ENCODE assay signal across 26 cellular contexts in the genomic region with DNA sequence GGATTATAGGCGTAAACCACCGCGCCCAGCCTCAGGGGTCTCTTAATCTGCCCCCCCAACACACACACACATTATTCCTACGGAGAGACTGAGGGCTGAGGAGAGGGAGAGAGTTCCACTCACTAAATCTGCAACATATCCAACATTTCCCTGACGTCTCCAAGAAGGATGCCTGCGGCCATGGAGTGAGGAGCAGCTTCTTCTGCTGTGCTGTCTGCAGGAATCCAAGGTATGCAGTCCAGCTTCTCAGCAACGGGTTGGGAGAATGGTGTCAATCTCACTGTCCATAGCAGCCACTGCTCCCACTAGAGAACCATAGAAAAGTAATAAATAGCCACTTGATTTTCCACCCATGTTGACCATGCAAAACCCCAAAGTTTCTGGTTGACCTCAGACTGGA. TPM values are rescaled to one million over a fixed set of nuclear protein-coding genes. Genes with fewer than 3 reads are reported as not detected.
"Had no signal": no experiment of that assay in that cellular context is flagged by ENCODE, and none has a peak within 500 bp of the region (broad histone marks: within the 10 kb centered on the region; RNA-seq: fewer than 3 reads in every experiment).

No MANE protein-coding gene starts in this region.

- FAIRE-seq: TTC549 had no signal

- DNase-seq: activated B cell treated with CpG ODN at 0.5 μM for 24 hours; activated CD4-positive, alpha-beta T cell treated with anti-CD3 and anti-CD28 coated beads for 48 hours; activated CD8-positive, alpha-beta T cell treated with anti-CD3 and anti-CD28 coated beads for 36 hours; activated gamma-delta T cell; activated T-cell treated with anti-CD3 and anti-CD28 coated beads, Interleukin-2, amount 50 U/mL, for 72 hours; amygdala; cerebellar nuclear complex; effector memory CD4-positive, alpha-beta T cell; foreskin melanocyte; head of caudate nucleus; immature natural killer cell; left cardiac atrium; lower lobe of right lung; naive B cell; nucleus accumbens; stimulated activated CD4-positive, alpha-beta T cell treated with anti-CD3 and anti-CD28 coated beads, Interleukin-15, amount 100 ng/mL, for 24 hours; stimulated activated CD4-positive, alpha-beta T cell treated with anti-CD3 and anti-CD28 coated beads, Interleukin-4, amount 100 ng/mL, for 1 hour; stimulated activated naive CD4-positive, alpha-beta T cell; substantia nigra had no signal

- H3K9me3 Mint-ChIP-seq: activated B cell treated with CpG ODN at 0.5 μM for 24 hours; activated CD8-positive, alpha-beta T cell treated with anti-CD3 and anti-CD28 coated beads for 36 hours; activated T-cell treated with anti-CD3 and anti-CD28 coated beads, Interleukin-2, amount 50 U/mL, for 72 hours; dendritic cell treated with granulocyte-macrophage colony-stimulating factor and Interleukin-4, amounts not matched to agents 40 ng/mL and 50 ng/mL, for 4 days had no signal

- H3K4me3 Mint-ChIP-seq: activated B cell treated with CpG ODN at 0.5 μM for 24 hours; activated CD8-positive, alpha-beta T cell treated with anti-CD3 and anti-CD28 coated beads for 36 hours; activated naive CD8-positive, alpha-beta T cell; activated T-cell treated with anti-CD3 and anti-CD28 coated beads, Interleukin-2, amount 50 U/mL, for 72 hours; dendritic cell treated with granulocyte-macrophage colony-stimulating factor and Interleukin-4, amounts not matched to agents 40 ng/mL and 50 ng/mL, for 4 days; immature natural killer cell had no signal

- H3K36me3 Mint-ChIP-seq: activated naive CD8-positive, alpha-beta T cell had no signal

- H3K27me3 Mint-ChIP-seq: activated naive CD8-positive, alpha-beta T cell had no signal

- ATAC-seq: activated CD8-positive, alpha-beta T cell treated with anti-CD3 and anti-CD28 coated beads for 36 hours; activated T-cell treated with anti-CD3 and anti-CD28 coated beads, Interleukin-2, amount 50 U/mL, for 72 hours; left cardiac atrium; lower lobe of right lung had no signal

- H3K27ac Mint-ChIP-seq: activated B cell treated with CpG ODN at 0.5 μM for 24 hours; activated CD8-positive, alpha-beta T cell treated with anti-CD3 and anti-CD28 coated beads for 36 hours; activated naive CD8-positive, alpha-beta T cell; activated T-cell treated with anti-CD3 and anti-CD28 coated beads, Interleukin-2, amount 50 U/mL, for 72 hours; dendritic cell treated with granulocyte-macrophage colony-stimulating factor and Interleukin-4, amounts not matched to agents 40 ng/mL and 50 ng/mL, for 4 days had no signal

RNA-seq across cellular contexts. Expression of a gene that starts 5.1 kb away (rescaled TPM):
- total RNA-seq: activated B cell treated with CpG ODN at 0.5 μM for 24 hours had no signal

RNA-seq across cellular contexts. Expression of a gene that starts 9.5 kb away (rescaled TPM):
- total RNA-seq: activated B cell treated with CpG ODN at 0.5 μM for 24 hours; activated CD8-positive, alpha-beta T cell treated with anti-CD3 and anti-CD28 coated beads for 36 hours; left cardiac atrium; lower lobe of right lung; mononuclear cell; posterior vena cava; T-helper 2 cell treated with Interferon-gamma antibody and Interleukin-4, amounts not matched to agents 100 ng/mL and 5 ng/mL, for 36 hours; tibial nerve had no signal
- polyA plus RNA-seq: immature natural killer cell had no signal
